In the genomic region with DNA sequence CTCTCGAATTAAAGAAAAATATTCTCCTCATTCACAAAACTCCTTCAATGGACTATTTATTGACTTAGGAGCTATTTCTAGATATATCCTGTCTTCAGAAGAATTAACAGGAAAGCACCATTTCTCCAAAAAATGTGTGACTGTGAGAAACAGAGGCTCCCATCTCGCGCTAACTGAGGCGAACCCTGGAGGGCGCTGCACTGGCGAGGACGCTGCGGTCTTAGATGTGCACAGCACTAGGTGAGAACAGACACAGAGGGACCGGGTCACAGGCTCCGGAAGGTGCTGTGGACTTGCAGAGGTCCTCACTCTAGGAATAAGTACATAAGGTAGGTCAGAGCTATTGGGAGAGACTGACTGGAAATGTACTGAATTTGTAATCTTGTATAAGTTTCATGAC, we compare ENCODE assay signal across 18 cellular contexts.
DNase-seq lines count a peak whose midpoint lies in the region; TF ChIP-seq lines count a peak whose summit lies in the region.
"Had no signal": no experiment of that assay in that cellular context is flagged by ENCODE, and none has a peak within 500 bp of the region (broad histone marks: within the 10 kb centered on the region; RNA-seq: fewer than 3 reads in every experiment).

No MANE protein-coding gene starts in this region.

- no peak overlapping the region for H3K4me2 ChIP-seq in mammary epithelial cell (ENCODE audit: insufficient read depth, low read depth, low read length)

- WGBS in mammary epithelial cell (ENCODE audit: low coverage, missing lambda C conversion rate): 82% methylated on average over 7 of the region's 10 CpGs

- H3K9me3 ChIP-seq in WERI-Rb-1 (ENCODE audit: severe bottlenecking): no peaks in the 10 kb centered on the region
- no peaks in the 10 kb centered on the region for H3K9me3 ChIP-seq in mammary epithelial cell (replicated peaks; ENCODE audit: insufficient read depth, low read length)
- H3K9me3 ChIP-seq: Caco-2, HAP-1 had no signal

- in situ Hi-C loops in mammary epithelial cell (cut with MboI; ENCODE audit: low sequenced_read_pairs in 2 of 2): no loop called here

- no peaks in the 10 kb centered on the region for H3K4me1 ChIP-seq in mammary epithelial cell (ENCODE audit: insufficient read depth, low read length)
- H3K4me1 ChIP-seq: Caco-2, HAP-1 had no signal

- no peaks in the 10 kb centered on the region for H3K79me2 ChIP-seq in mammary epithelial cell (ENCODE audit: insufficient read depth, low read length)

- dilution Hi-C loops in mammary epithelial cell (cut with HindIII; ENCODE audit: low sequenced_read_pairs): no loop called here

- H4K20me1 ChIP-seq in mammary epithelial cell (ENCODE audit: insufficient read depth, low read length): no peaks in the 10 kb centered on the region

- TF ChIP-seq CTCF in WERI-Rb-1 (IDR thresholded peaks at IDR 0.05; ENCODE audit: low read depth, low read length) (0 out of 2 replicates have a peak, but pooled peaks have one; percentile 10), choroid plexus epithelial cell (conservative IDR thresholded peaks at IDR 0.05; ENCODE audit: low read depth, low read length) (peak; percentile 13), mammary epithelial cell (conservative IDR thresholded peaks at IDR 0.05 in 1 of 2, IDR thresholded peaks at IDR 0.05 in 1 of 2; ENCODE audit: extremely low read depth in 1 of 2, insufficient read depth in 1 of 2, low read depth in 1 of 2, low read length in 2 of 2) (no peak)

- no peak overlapping the region for H3K9ac ChIP-seq in mammary epithelial cell (ENCODE audit: insufficient read depth, low read length)

- no peak overlapping the region for H3K27ac ChIP-seq in WERI-Rb-1
- no peak overlapping the region for H3K27ac ChIP-seq in mammary epithelial cell (ENCODE audit: insufficient read depth, low read depth, low read length)

- H3K36me3 ChIP-seq in H7 (replicated peaks; ENCODE audit: control insufficient read depth, insufficient read depth, low read length): no peaks in the 10 kb centered on the region
- H3K36me3 ChIP-seq in WERI-Rb-1: no peaks in the 10 kb centered on the region
- H3K36me3 ChIP-seq in mammary epithelial cell (ENCODE audit: insufficient read depth, low read length): no peaks in the 10 kb centered on the region
- H3K36me3 ChIP-seq: HAP-1 had no signal

- intact Hi-C loops in mammary epithelial cell (cut with micrococcal nuclease): no loop called here

- peak; percentile 24 for DNase-seq in H7
- no peak for DNase-seq in WERI-Rb-1
- no peak for DNase-seq in choroid plexus epithelial cell (ENCODE audit: low read depth)
- peak; percentile 22 for DNase-seq in iPS-NIHi11 (ENCODE audit: low spot score)
- DNase-seq in COR-L47 (lab: John Stamatoyannopoulos, UW): no peak
- no peak for DNase-seq in mammary epithelial cell
- no peak for DNase-seq in NCI-H1417 (lab: John Stamatoyannopoulos, UW)
- DNase-seq: C1 segment of cervical spinal cord; Caco-2; CD4-positive, alpha-beta memory T cell; DMS 273 treated with DMSO at 0.1 percent for 48 hours; DMS79; EL; GDM1; GOT3; HFFc6 had no signal

- no peaks in the 10 kb centered on the region for H3K27me3 ChIP-seq in H7 (ENCODE audit: control insufficient read depth, insufficient read depth, low read length)
- peaks cover 7% of the 10 kb centered on the region for H3K27me3 ChIP-seq in WERI-Rb-1 (ENCODE audit: insufficient read depth, low read depth, severe bottlenecking)
- H3K27me3 ChIP-seq in mammary epithelial cell (ENCODE audit: insufficient read depth, low read length): no peaks in the 10 kb centered on the region

- CTCF ChIA-PET in mammary epithelial cell (lab: Charles Lee; ENCODE audit: low non-redundant PET): no interaction called here

- no peak overlapping the region for H2AFZ ChIP-seq in mammary epithelial cell (ENCODE audit: low read depth, low read length)

- H3K4me3 ChIP-seq in H7 (ENCODE audit: insufficient read depth, low read depth, low read length) (no peak overlapping the region), WERI-Rb-1 (ENCODE audit: low read depth, low read length) (no peak overlapping the region), choroid plexus epithelial cell (ENCODE audit: low read depth, low read length) (no peak overlapping the region), mammary epithelial cell (replicated peaks in 1 of 3; ENCODE audit: insufficient read depth in 1 of 3, low read depth in 2 of 3, low read length in 3 of 3) (no peak overlapping the region)
- H3K4me3 ChIP-seq: GM12878, HAP-1 had no signal

- BruUV-seq in mammary epithelial cell (replicated peaks; lab: Mats Ljungman, UMichigan): no TSS peak

Comparison
In these comparisons a context has a peak if more than half of its experiments do, and no peak if none do; other contexts are left out.
1. DNase-seq: peak in H7 (single experiment) and iPS-NIHi11 (single experiment); none in WERI-Rb-1 (single experiment), choroid plexus epithelial cell (single experiment), COR-L47 (single experiment), mammary epithelial cell (single experiment) and NCI-H1417 (0 of 3).
2. CTCF ChIP-seq: peak in WERI-Rb-1 (single experiment) and choroid plexus epithelial cell (single experiment); none in mammary epithelial cell (0 of 2).